In the genomic region with DNA sequence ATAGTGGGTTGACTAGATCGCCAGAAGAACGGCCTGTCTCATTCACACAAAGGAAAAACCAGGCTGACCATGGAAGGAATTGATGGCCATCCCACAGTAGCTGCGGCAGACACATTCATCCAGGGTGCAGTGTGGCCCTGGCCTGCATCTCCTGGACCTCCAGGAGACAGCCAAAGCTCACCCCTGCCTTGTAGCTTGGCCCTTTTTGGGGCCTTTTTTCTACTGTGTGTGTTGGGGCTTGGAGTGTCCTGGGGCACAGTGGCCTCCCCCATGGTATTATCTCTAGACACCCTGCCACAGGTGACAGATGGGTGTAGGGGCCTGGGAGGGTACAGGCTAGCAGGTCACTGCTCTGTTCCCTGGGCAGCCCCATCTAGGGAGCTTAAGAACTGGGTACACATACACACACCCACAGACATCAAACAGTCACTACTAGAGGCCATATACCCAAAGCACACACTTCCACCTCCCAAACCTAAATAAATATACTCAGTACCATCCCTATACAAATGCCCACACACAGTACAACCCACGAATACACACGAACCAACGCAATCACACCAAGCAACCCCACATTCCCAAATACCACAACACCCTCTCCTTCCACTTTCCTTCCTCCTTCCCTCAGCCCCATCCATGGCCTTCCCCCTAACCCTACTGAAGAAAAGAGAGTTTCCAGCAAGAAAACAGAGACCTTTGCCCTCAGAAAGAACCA, we compare ENCODE assay signal across 18 cellular contexts. TPM values are rescaled to one million over a fixed set of nuclear protein-coding genes. Genes with fewer than 3 reads are reported as not detected.
DNase-seq lines count a peak whose midpoint lies in the region; TF ChIP-seq lines count a peak whose summit lies in the region.
"Had no signal": no experiment of that assay in that cellular context is flagged by ENCODE, and none has a peak within 500 bp of the region (broad histone marks: within the 10 kb centered on the region; RNA-seq: fewer than 3 reads in every experiment).

No MANE protein-coding gene starts in this region.

- no peak for DNase-seq in Karpas-422
- DNase-seq in GF-D8 (lab: John Stamatoyannopoulos, UW) = no peak
- DNase-seq in HuH-7 (ENCODE audit: low spot score) = no peak
- DNase-seq in NCI-H2227 (lab: John Stamatoyannopoulos, UW; ENCODE audit: unreplicated experiment) = no peak
- DNase-seq: ACHN; BE2C; C1 segment of cervical spinal cord; CD4-positive, CD25-positive, alpha-beta regulatory T cell; CD8-positive, alpha-beta memory T cell; COR-L47; DMS 273 treated with DMSO at 0.1 percent for 48 hours; DMS53; GOT3; KBM-7 had no signal

- no peaks in the 10 kb centered on the region for H4K20me1 ChIP-seq in Karpas-422 (ENCODE audit: insufficient read depth, low read depth, low read length)

- H3K9me3 ChIP-seq in HEK293 (ENCODE audit: control insufficient read depth, insufficient read depth, low read depth, low read length) = no peaks in the 10 kb centered on the region
- H3K9me3 ChIP-seq in iPS-15b (ENCODE audit: control insufficient read depth, insufficient read depth, low read length) = no peaks in the 10 kb centered on the region
- no peaks in the 10 kb centered on the region for H3K9me3 ChIP-seq in skeletal muscle satellite cell (replicated peaks; ENCODE audit: low read length)
- no peaks in the 10 kb centered on the region for H3K9me3 ChIP-seq in Karpas-422 (ENCODE audit: low read length)
- H3K9me3 ChIP-seq: BE2C, HAP-1 had no signal

- POLR2A ChIA-PET in HEK293 (lab: Yijun Ruan, JAX) = no interaction called here

- CTCF ChIA-PET in HEK293 (lab: Yijun Ruan, JAX) = no interaction called here

- H3K4me2 ChIP-seq in skeletal muscle satellite cell (ENCODE audit: low read length) (peak overlapping the region; percentile 99), Karpas-422 (ENCODE audit: low read depth, low read length, poor library complexity, severe bottlenecking) (no peak overlapping the region)

- no peak overlapping the region for H2AFZ ChIP-seq in Karpas-422 (ENCODE audit: low read length)

- H3K36me3 ChIP-seq in HEK293 (ENCODE audit: control insufficient read depth in 2 of 2, insufficient read depth in 1 of 2, low read length in 2 of 2) (peaks cover 0 to 30% of the 10 kb centered on the region in 2 experiments; a peak in 1 of 3 replicates), iPS-15b (ENCODE audit: control insufficient read depth, insufficient read depth, low read length) (no peaks in the 10 kb centered on the region), skeletal muscle satellite cell (ENCODE audit: insufficient read depth, low read length) (peaks cover 13% of the 10 kb centered on the region), Karpas-422 (ENCODE audit: insufficient read depth, low read length) (no peaks in the 10 kb centered on the region)
- H3K36me3 ChIP-seq: BE2C, HAP-1 had no signal

- H3K27ac ChIP-seq in HEK293 (ENCODE audit: extremely low read depth, low read depth, low read length) (no peak overlapping the region), Karpas-422 (ENCODE audit: low read length) (no peak overlapping the region)

- no peaks in the 10 kb centered on the region for H3K9me2 ChIP-seq in Karpas-422 (replicated peaks; ENCODE audit: insufficient read depth, low read length)

- no peak overlapping the region for H3K9ac ChIP-seq in iPS-15b (ENCODE audit: low read depth, low read length)
- H3K9ac ChIP-seq in skeletal muscle satellite cell (ENCODE audit: low read depth, low read length) = no peak overlapping the region
- no peak overlapping the region for H3K9ac ChIP-seq in Karpas-422 (ENCODE audit: low read length)

- H3K79me2 ChIP-seq in Karpas-422 (ENCODE audit: low read length) = no peaks in the 10 kb centered on the region

- H3K4me3 ChIP-seq in HEK293 (ENCODE audit: low read depth, low read length) (no peak overlapping the region), iPS-15b (ENCODE audit: low read depth, low read length) (peak overlapping the region; percentile 22), skeletal muscle satellite cell (ENCODE audit: low read length) (no peak overlapping the region), Karpas-422 (ENCODE audit: low read length) (no peak overlapping the region)
- H3K4me3 ChIP-seq: HAP-1 had no signal

- no peak for TF ChIP-seq CTCF in HEK293 (tag by site-specific recombination; IDR thresholded peaks at IDR 0.05)

- H3K4me1 ChIP-seq in HEK293 (ENCODE audit: control insufficient read depth, insufficient read depth, low read length) = no peaks in the 10 kb centered on the region
- H3K4me1 ChIP-seq in iPS-15b (ENCODE audit: control insufficient read depth, insufficient read depth, low read length) = peaks cover 14% of the 10 kb centered on the region
- H3K4me1 ChIP-seq in skeletal muscle satellite cell (ENCODE audit: control insufficient read depth, insufficient read depth, low read length) = peaks cover 43% of the 10 kb centered on the region
- no peaks in the 10 kb centered on the region for H3K4me1 ChIP-seq in Karpas-422 (ENCODE audit: low read length)
- H3K4me1 ChIP-seq: BE2C, HAP-1 had no signal

- H3K27me3 ChIP-seq in iPS-15b (ENCODE audit: control insufficient read depth, insufficient read depth, low read length) (peaks cover 99% of the 10 kb centered on the region), skeletal muscle satellite cell (ENCODE audit: control insufficient read depth, insufficient read depth, low read length) (no peaks in the 10 kb centered on the region), Karpas-422 (ENCODE audit: low read length) (no peaks in the 10 kb centered on the region)

TF ChIP-seq in HEK293, 187 proteins besides CTCF, POLR2A, EP300 and RAD21:
- TF ChIP-seq ZNF221 (tag by site-specific recombination; IDR thresholded peaks at IDR 0.05; ENCODE audit: borderline replicate concordance) (no peak), EGR2 (tag by site-specific recombination; IDR thresholded peaks at IDR 0.05; ENCODE audit: low read depth) (peak; percentile 93), ZFHX2 (tag by site-specific recombination; conservative IDR thresholded peaks at IDR 0.05) (peak; percentile 66)

RNA-seq across cellular contexts. Expression of a gene that starts 8.6 kb away (rescaled TPM):
- 3.8 and 6.3 TPM in 2 replicates for total RNA-seq in skeletal muscle satellite cell (2012; rRNA removed)
- not detected in 2 replicates for total RNA-seq in Karpas-422 (2014; rRNA removed; shearing (Covaris generic); ENCODE audit: low replicate concordance)
- total RNA-seq: CD4-positive, CD25-positive, alpha-beta regulatory T cell; CD8-positive, alpha-beta memory T cell had no signal
